In genomic region chr18:63702660-63703059, GRCh38 we compare ENCODE assay signal across 24 cellular contexts. TPM values are rescaled to one million over a fixed set of nuclear protein-coding genes. Genes with fewer than 3 reads are reported as not detected.
"Had no signal": no experiment of that assay in that cellular context is flagged by ENCODE, and none has a peak within 500 bp of the region (broad histone marks: within the 10 kb centered on the region; RNA-seq: fewer than 3 reads in every experiment).

SERPINB11 (plus strand) TSS chr18:63702960; CDS start chr18:63710194, 7,234 bp downstream.

- H3K4me3 ChIP-seq: SJCRH30 had no signal

- H3K36me3 ChIP-seq: SJCRH30 had no signal

- H3K9me3 ChIP-seq: SJCRH30 had no signal

- ATAC-seq: Panc1, Right ventricle myocardium inferior, SK-N-SH treated with all-trans-retinoic acid at 6 μM for 48 hours had no signal

- H3K4me1 ChIP-seq: SJCRH30 had no signal

- H3K27ac ChIP-seq: HL-60, SJCRH30 had no signal

- H3K27me3 ChIP-seq: SJCRH30 had no signal

- DNase-seq: KBM-7, MV-4-11, NCI-H1048, NCI-H1105, NCI-H1417, NCI-H1436 treated with DMSO at 0.1 percent for 48 hours, NCI-H1694, NCI-H187 treated with DMSO at 0.1 percent for 48 hours, NCI-H2029 treated with DMSO at 0.1 percent for 48 hours, NCI-H2171 treated with DMSO at 0.1 percent for 48 hours, NCI-H345, NCI-H446 treated with DMSO at 0.1 percent for 48 hours, NCI-H524, NCI-H526 treated with DMSO at 0.1 percent for 48 hours, NCI-H774, SHP77 treated with DMSO at 0.1 percent for 48 hours, SJCRH30 had no signal

RNA-seq across cellular contexts. Expression of gene SERPINB11, which starts in this region (rescaled TPM):
- total RNA-seq: LHCN-M2, MCF 10A, Right ventricle myocardium inferior, RPMI7951, SJCRH30 had no signal
